17 cellular contexts compared by ENCODE assay signal in genomic region chrX:108209006-108209554, GRCh38.
A peak's percentile ranks its signal among the peaks of the same experiment; 100 is the strongest.
DNase-seq lines count a peak whose midpoint lies in the region; ATAC-seq and TF ChIP-seq lines count a peak whose summit lies in the region.
"Had no signal": no experiment of that assay in that cellular context is flagged by ENCODE, and none has a peak within 500 bp of the region (broad histone marks: within the 10 kb centered on the region; RNA-seq: fewer than 3 reads in every experiment).

No MANE protein-coding gene starts in this region.

- no peaks in the 10 kb centered on the region for H3K4me1 ChIP-seq in tibial artery
- no peaks in the 10 kb centered on the region for H3K4me1 ChIP-seq in mucosa of descending colon (ENCODE audit: low read depth)
- H3K4me1 ChIP-seq: BLaER1 treated with 17β-estradiol and CSF1 and Interleukin-3, amounts not matched to agents 10 nM and 100 nM had no signal

- no peaks in the 10 kb centered on the region for H3K36me3 Mint-ChIP-seq in WTC11
- peaks cover 4% of the 10 kb centered on the region for H3K36me3 Mint-ChIP-seq in nephron (ENCODE audit: low read depth)
- H3K36me3 Mint-ChIP-seq: CD8-positive, alpha-beta T cell had no signal

- WGBS in lower leg skin, 2 donors: 61 to 93% methylated on average over 3 of the region's 3 CpGs

- peaks cover 4% of the 10 kb centered on the region for H3K4me1 Mint-ChIP-seq in WTC11
- peaks cover 29% of the 10 kb centered on the region for H3K4me1 Mint-ChIP-seq in nephron

- H3K4me3 Mint-ChIP-seq in WTC11: no peak overlapping the region
- no peak overlapping the region for H3K4me3 Mint-ChIP-seq in nephron
- H3K4me3 Mint-ChIP-seq: CD8-positive, alpha-beta T cell had no signal

- POLR2A ChIA-PET in WTC11 (lab: Charles Lee): no interaction called here
- POLR2A ChIA-PET in GM10248 (lab: Yijun Ruan, JAX): no interaction called here

- H3K9me3 Mint-ChIP-seq in WTC11: no peaks in the 10 kb centered on the region
- H3K9me3 Mint-ChIP-seq in nephron: no peaks in the 10 kb centered on the region
- H3K9me3 Mint-ChIP-seq: CD8-positive, alpha-beta T cell had no signal

- TF ChIP-seq POLR2A in lower leg skin (IDR thresholded peaks at IDR 0.05): no peak

- H3K4me3 ChIP-seq in tibial artery: no peak overlapping the region
- H3K4me3 ChIP-seq in mucosa of descending colon: no peak overlapping the region
- H3K4me3 ChIP-seq in lower leg skin (ENCODE audit: low read depth, poor library complexity, severe bottlenecking): no peak overlapping the region
- H3K4me3 ChIP-seq: BLaER1 treated with 17β-estradiol and CSF1 and Interleukin-3, amounts not matched to agents 10 nM and 100 nM; MG63 had no signal

- H3K27me3 Mint-ChIP-seq in WTC11 (ENCODE audit: low read depth) (no peaks in the 10 kb centered on the region), nephron (ENCODE audit: low read depth) (no peaks in the 10 kb centered on the region)

- intact Hi-C loops in tibial artery (cut with DNase I; ENCODE audit: low total_unique reads) (no loop called here), mucosa of descending colon (cut with DNase I, micrococcal nuclease) (no loop called here), lower leg skin (cut with DNase I; ENCODE audit: low total_unique reads) (no loop called here)

- ATAC-seq in WTC11: no peak
- ATAC-seq in mucosa of descending colon: no peak
- ATAC-seq: CD8-positive, alpha-beta T cell had no signal

- DNase-seq in WTC11 (ENCODE audit: low spot score) (no peak), foreskin melanocyte (peak; percentile 63), tibial artery (no peak), KG1 (lab: John Stamatoyannopoulos, UW) (no peak), GM10248 (ENCODE audit: extremely low spot score) (no peak), mucosa of descending colon (no peak), lower leg skin (ENCODE audit: low spot score in 2 of 2) (no peak)
- DNase-seq: ACHN; CD8-positive, alpha-beta T cell; MG63; NCI-H1417; NCI-H1694 treated with DMSO at 0.1 percent for 48 hours; NCI-H446 treated with DMSO at 0.1 percent for 48 hours; NCI-H526 treated with DMSO at 0.1 percent for 48 hours; Right ventricle myocardium superior had no signal

- CTCF ChIA-PET in WTC11 (lab: Charles Lee): interaction anchor here (1.0 to 1.5 kb wide), 3 partner anchors 9 to 95 kb away, joined by 5 read pairs; no protein-coding TSS in a partner anchor
- CTCF ChIA-PET in GM10248 (lab: Yijun Ruan, JAX): interaction anchor here (2.3 kb wide), 1 partner anchor 9 kb away, joined by 6 read pairs; no protein-coding TSS in a partner anchor

- H3K9me3 ChIP-seq in tibial artery: no peaks in the 10 kb centered on the region
- H3K9me3 ChIP-seq in mucosa of descending colon: no peaks in the 10 kb centered on the region
- H3K9me3 ChIP-seq: BLaER1 treated with 17β-estradiol and CSF1 and Interleukin-3, amounts not matched to agents 10 nM and 100 nM; MG63 had no signal

- H3K27me3 ChIP-seq in tibial artery: no peaks in the 10 kb centered on the region
- H3K27me3 ChIP-seq: MG63 had no signal

- TF ChIP-seq CTCF in WTC11 (IDR thresholded peaks at IDR 0.05) (no peak), nephron (IDR thresholded peaks at IDR 0.05; ENCODE audit: unreplicated experiment in 3 of 3) (no peak), tibial artery (IDR thresholded peaks at IDR 0.05) (no peak), GM10248 (IDR thresholded peaks at IDR 0.05; ENCODE audit: control extremely low read depth, extremely low read depth, low read depth, missing control alignments) (no peak), mucosa of descending colon (IDR thresholded peaks at IDR 0.05) (no peak), lower leg skin (IDR thresholded peaks at IDR 0.05) (no peak)

- no peaks in the 10 kb centered on the region for H3K36me3 ChIP-seq in tibial artery
- H3K36me3 ChIP-seq in mucosa of descending colon (ENCODE audit: low read depth): no peaks in the 10 kb centered on the region
- H3K36me3 ChIP-seq: BLaER1 treated with 17β-estradiol and CSF1 and Interleukin-3, amounts not matched to agents 10 nM and 100 nM; MG63 had no signal

- peak overlapping the region; percentile 1 to 43 for H3K27ac ChIP-seq in tibial artery
- H3K27ac ChIP-seq: BLaER1 treated with 17β-estradiol and CSF1 and Interleukin-3, amounts not matched to agents 10 nM and 100 nM had no signal

- H3K27ac Mint-ChIP-seq in WTC11 (peak overlapping the region; percentile 73; the same call in 1 of the 2 replicates), nephron (peak overlapping the region; percentile 35 to 71 (median 51))
- H3K27ac Mint-ChIP-seq: CD8-positive, alpha-beta T cell had no signal

TF ChIP-seq in WTC11, 78 proteins besides CTCF, POLR2A, EP300 and RAD21:
- no peak for TF ChIP-seq OVOL2 (CRISPR knock-in tag; IDR thresholded peaks at IDR 0.05; ENCODE audit: borderline replicate concordance)
- TF ChIP-seq IRF1 (CRISPR knock-in tag; IDR thresholded peaks at IDR 0.05): no peak
- no peak for TF ChIP-seq CBFB (CRISPR knock-in tag; IDR thresholded peaks at IDR 0.05; ENCODE audit: low read depth)
- TF ChIP-seq, protein P1, sequence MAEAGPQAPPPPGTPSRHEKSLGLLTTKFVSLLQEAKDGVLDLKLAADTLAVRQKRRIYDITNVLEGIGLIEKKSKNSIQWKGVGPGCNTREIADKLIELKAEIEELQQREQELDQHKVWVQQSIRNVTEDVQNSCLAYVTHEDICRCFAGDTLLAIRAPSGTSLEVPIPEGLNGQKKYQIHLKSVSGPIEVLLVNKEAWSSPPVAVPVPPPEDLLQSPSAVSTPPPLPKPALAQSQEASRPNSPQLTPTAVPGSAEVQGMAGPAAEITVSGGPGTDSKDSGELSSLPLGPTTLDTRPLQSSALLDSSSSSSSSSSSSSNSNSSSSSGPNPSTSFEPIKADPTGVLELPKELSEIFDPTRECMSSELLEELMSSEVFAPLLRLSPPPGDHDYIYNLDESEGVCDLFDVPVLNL (CRISPR knock-in tag; IDR thresholded peaks at IDR 0.05; ENCODE audit: borderline replicate concordance, low read depth): no peak
TF ChIP-seq in WTC11: peak in this region for 0.
